In the genomic region with DNA sequence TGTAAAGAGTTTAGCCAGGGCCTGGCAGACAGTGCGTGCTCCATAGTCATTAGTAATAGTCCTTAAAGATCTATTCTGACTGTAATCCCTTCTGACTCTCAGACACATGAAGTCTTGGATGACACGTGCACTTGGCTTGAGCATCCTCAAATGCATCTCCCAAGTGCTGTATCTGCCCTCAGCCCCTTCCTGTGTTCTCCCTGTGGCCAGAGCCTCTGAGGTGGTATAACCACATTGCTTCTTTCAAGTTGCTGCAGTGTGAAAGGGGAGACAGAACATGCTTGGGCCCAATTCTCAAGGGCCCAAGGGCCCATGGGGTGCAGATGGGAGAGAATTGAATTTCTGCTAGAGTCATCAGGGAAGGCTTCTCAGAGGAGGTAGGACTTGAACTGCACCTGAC, we compare ENCODE assay signal across 29 cellular contexts. TPM values are rescaled to one million over a fixed set of nuclear protein-coding genes. Genes with fewer than 3 reads are reported as not detected.
"Had no signal": no experiment of that assay in that cellular context is flagged by ENCODE, and none has a peak within 500 bp of the region (broad histone marks: within the 10 kb centered on the region; RNA-seq: fewer than 3 reads in every experiment).

No MANE protein-coding gene starts in this region.

- H3K4me3 ChIP-seq: dorsolateral prefrontal cortex, gastrocnemius medialis, lung, neural progenitor cell, prostate gland, right atrium auricular region, suprapubic skin, transverse colon, vagina had no signal

- H3K27ac Mint-ChIP-seq: memory B cell; mesothelial cell of epicardium; nephron; neural progenitor cell; stimulated activated memory B cell treated with anti-CD40 and anti-IgM and Interleukin-4, amounts not matched to agents 10 μg/mL and 1 μg/mL and 100 μg/mL, for 72 hours; stimulated activated naive CD8-positive, alpha-beta T cell treated with anti-CD3 and anti-CD28 coated beads, Interleukin-15, Interleukin-2, amounts not matched to agents 100 ng/mL and 50 ng/mL, for 24 hours had no signal

- H3K4me3 Mint-ChIP-seq: memory B cell; mesothelial cell of epicardium; naive thymus-derived CD4-positive, alpha-beta T cell; nephron; neural progenitor cell; stimulated activated memory B cell treated with anti-CD40 and anti-IgM and Interleukin-4, amounts not matched to agents 10 μg/mL and 1 μg/mL and 100 μg/mL, for 72 hours; stimulated activated naive CD8-positive, alpha-beta T cell treated with anti-CD3 and anti-CD28 coated beads, Interleukin-15, Interleukin-2, amounts not matched to agents 100 ng/mL and 50 ng/mL, for 24 hours had no signal

- DNase-seq: dorsolateral prefrontal cortex; effector CD4-positive, alpha-beta T cell; foreskin fibroblast; gastrocnemius medialis; head of caudate nucleus; kidney; naive thymus-derived CD4-positive, alpha-beta T cell; stimulated activated CD4-positive, alpha-beta T cell treated with anti-CD3 and anti-CD28 coated beads, Interleukin-4, amount 100 ng/mL, for 4 hours; transverse colon had no signal

- H3K4me1 ChIP-seq: gastrocnemius medialis, prostate gland, right atrium auricular region, suprapubic skin, transverse colon, vagina had no signal

- H3K9me3 ChIP-seq: gastrocnemius medialis, prostate gland, right atrium auricular region, suprapubic skin, transverse colon, vagina had no signal

- H3K27me3 Mint-ChIP-seq: stimulated activated memory B cell treated with anti-CD40 and anti-IgM and Interleukin-4, amounts not matched to agents 10 μg/mL and 1 μg/mL and 100 μg/mL, for 72 hours had no signal

- H3K9ac ChIP-seq: neural progenitor cell had no signal

- H2AFZ ChIP-seq: neural progenitor cell had no signal

- H3K36me3 Mint-ChIP-seq: memory B cell; mesothelial cell of epicardium; naive thymus-derived CD4-positive, alpha-beta T cell; neural progenitor cell; stimulated activated memory B cell treated with anti-CD40 and anti-IgM and Interleukin-4, amounts not matched to agents 10 μg/mL and 1 μg/mL and 100 μg/mL, for 72 hours had no signal

- H3K27ac ChIP-seq: dorsolateral prefrontal cortex, epithelial cell of prostate, gastrocnemius medialis, neural progenitor cell, prostate gland, right atrium auricular region, suprapubic skin, transverse colon, vagina had no signal

- ATAC-seq: esophagus mucosa; gastrocnemius medialis; left lobe of liver; naive thymus-derived CD4-positive, alpha-beta T cell; sciatic nerve; stimulated activated memory B cell treated with anti-CD40 and anti-IgM and Interleukin-4, amounts not matched to agents 10 μg/mL and 1 μg/mL and 100 μg/mL, for 72 hours had no signal

- H3K4me2 ChIP-seq: neural progenitor cell had no signal

- H3K27me3 ChIP-seq: gastrocnemius medialis, neural progenitor cell, right atrium auricular region, transverse colon, vagina had no signal

- H3K9me3 Mint-ChIP-seq: memory B cell; mesothelial cell of epicardium; nephron; neural progenitor cell; stimulated activated memory B cell treated with anti-CD40 and anti-IgM and Interleukin-4, amounts not matched to agents 10 μg/mL and 1 μg/mL and 100 μg/mL, for 72 hours; stimulated activated naive CD8-positive, alpha-beta T cell treated with anti-CD3 and anti-CD28 coated beads, Interleukin-15, Interleukin-2, amounts not matched to agents 100 ng/mL and 50 ng/mL, for 24 hours had no signal

- H3K36me3 ChIP-seq: gastrocnemius medialis, neural progenitor cell, prostate gland, right atrium auricular region, suprapubic skin, transverse colon, vagina had no signal

- H3K4me1 Mint-ChIP-seq: naive thymus-derived CD4-positive, alpha-beta T cell; nephron had no signal

RNA-seq across cellular contexts. Expression of a gene that starts 30.1 kb away (rescaled TPM):
- total RNA-seq: esophagus mucosa; gastrocnemius medialis; glomerular endothelial cell; kidney; left lobe of liver; liver; naive thymus-derived CD4-positive, alpha-beta T cell; osteocyte; prostate gland; sciatic nerve; skeletal muscle tissue; suprapubic skin; ureter; vagina had no signal
- polyA plus RNA-seq: liver; naive thymus-derived CD4-positive, alpha-beta T cell had no signal
